ENCODE assay signal across 11 cellular contexts in genomic region chr1:6813165-6813564, GRCh38.
"Had no signal": no experiment of that assay in that cellular context is flagged by ENCODE, and none has a peak within 500 bp of the region (broad histone marks: within the 10 kb centered on the region; RNA-seq: fewer than 3 reads in every experiment).

No MANE protein-coding gene starts in this region.

- H3K36me3 ChIP-seq: HAP-1 had no signal

- H3K27ac Mint-ChIP-seq: GM23338, H9, HFFc6 had no signal

- DNase-seq: GM23248, GOT3, H7, H9, HCEC 1CT, HFFc6 had no signal

- ATAC-seq: GM23338, HCT116 had no signal

- H3K4me2 ChIP-seq: GM23338 had no signal

- H3K4me1 ChIP-seq: HAP-1 had no signal

- FAIRE-seq: H1, H54 had no signal

- H2AFZ ChIP-seq: GM23248, GM23338 had no signal

- H3K9me3 ChIP-seq: HAP-1 had no signal

- H3K4me3 ChIP-seq: GM23248, GM23338, HAP-1 had no signal

- H3K27ac ChIP-seq: GM23248 had no signal

- H3K9me3 Mint-ChIP-seq: GM23338, H9, HFFc6 had no signal

- H3K4me3 Mint-ChIP-seq: GM23338, H9, HFFc6 had no signal

- H3K9ac ChIP-seq: GM23248 had no signal
